ENCODE assay signal across 8 cellular contexts in genomic region chr3:155805802-155806618, GRCh38. TPM values are rescaled to one million over a fixed set of nuclear protein-coding genes. Genes with fewer than 3 reads are reported as not detected.
DNase-seq lines count a peak whose midpoint lies in the region; TF ChIP-seq lines count a peak whose summit lies in the region.

Gene C3orf33 (minus strand): TSS chr3:155806278. CDS start chr3:155806252, 26 bp downstream.

- no peaks in the 10 kb centered on the region for H3K9me2 ChIP-seq in GM23248 (ENCODE audit: insufficient read depth)
- H3K9me2 ChIP-seq in Karpas-422 (replicated peaks; ENCODE audit: insufficient read depth, low read length), result no peaks in the 10 kb centered on the region

- WGBS in GM23248 (ENCODE audit: low coverage in 1 of 2, low lambda C conversion rate in 2 of 2, missing lambda C conversion rate in 2 of 2), 2 experiments, result 1 to 2% methylated on average over 61 of the region's 61 CpGs
- 0 to 1% methylated on average over 6 to 61 of the region's 61 CpGs for WGBS in testis, 2 donors

- H3K9me3 ChIP-seq in ES-I3 (ENCODE audit: control insufficient read depth, insufficient read depth, low read length) (no peaks in the 10 kb centered on the region), GM23248 (ENCODE audit: low read depth) (no peaks in the 10 kb centered on the region), Karpas-422 (ENCODE audit: low read length) (no peaks in the 10 kb centered on the region), osteoblast (ENCODE audit: low read depth, low read length) (no peaks in the 10 kb centered on the region), testis (no peaks in the 10 kb centered on the region)

- H3K27me3 ChIP-seq in GM23248 (replicated peaks; ENCODE audit: insufficient read depth), result no peaks in the 10 kb centered on the region
- H3K27me3 ChIP-seq in Karpas-422 (ENCODE audit: low read length), result no peaks in the 10 kb centered on the region
- no peaks in the 10 kb centered on the region for H3K27me3 ChIP-seq in osteoblast (ENCODE audit: insufficient read depth, low read length)
- H3K27me3 ChIP-seq in testis, result no peaks in the 10 kb centered on the region

- peaks cover 25% of the 10 kb centered on the region for H3F3A ChIP-seq in GM23248 (ENCODE audit: insufficient read depth)

- H2AFZ ChIP-seq in GM23248 (peak within 1 kb of the TSS; percentile 93), Karpas-422 (ENCODE audit: low read length) (peak within 1 kb of the TSS; percentile 100), osteoblast (ENCODE audit: low read length) (peak within 1 kb of the TSS; percentile 95)

- peak within 1 kb of the TSS; percentile 33 for H3K27ac ChIP-seq in GM23248
- H3K27ac ChIP-seq in Karpas-422 (ENCODE audit: low read length), result peak within 1 kb of the TSS; percentile 56; the same call in 1 of the 2 replicates
- peak within 1 kb of the TSS; percentile 80 for H3K27ac ChIP-seq in osteoblast (ENCODE audit: low read depth, low read length)
- peak within 1 kb of the TSS; percentile 89 to 91 for H3K27ac ChIP-seq in testis

- peak within 1 kb of the TSS; percentile 86 for H3K4me3 ChIP-seq in GM23248
- peak within 1 kb of the TSS; percentile 100 for H3K4me3 ChIP-seq in Karpas-422 (ENCODE audit: low read length)
- peak within 1 kb of the TSS; percentile 97 for H3K4me3 ChIP-seq in osteoblast (ENCODE audit: insufficient read depth, low read length)
- H3K4me3 ChIP-seq in testis, result peak within 1 kb of the TSS; percentile 79 to 84

- TF ChIP-seq POLR2A in testis (IDR thresholded peaks at IDR 0.05), result no peak

- H3K9ac ChIP-seq in ES-I3 (ENCODE audit: low read depth, low read length) (peak within 1 kb of the TSS; percentile 80), GM23248 (peak within 1 kb of the TSS; percentile 84), Karpas-422 (ENCODE audit: low read length) (peak within 1 kb of the TSS; percentile 99)

- TF ChIP-seq CTCF in osteoblast (IDR thresholded peaks at IDR 0.05; ENCODE audit: extremely low read depth, low read depth, low read length) (peak; percentile 74), testis (IDR thresholded peaks at IDR 0.05) (peak; percentile 67 to 88 (median 75))

- intact Hi-C loops in testis (cut with DNase I; ENCODE audit: low total_unique reads), result no loop called here

- no peaks in the 10 kb centered on the region for H3K36me3 ChIP-seq in ES-I3 (ENCODE audit: insufficient read depth, low read length)
- H3K36me3 ChIP-seq in GM23248 (ENCODE audit: low read depth), result no peaks in the 10 kb centered on the region
- H3K36me3 ChIP-seq in Karpas-422 (ENCODE audit: insufficient read depth, low read length), result peaks cover 4% of the 10 kb centered on the region; the same call in 1 of the 2 replicates
- no peaks in the 10 kb centered on the region for H3K36me3 ChIP-seq in osteoblast (ENCODE audit: insufficient read depth, low read length)
- H3K36me3 ChIP-seq in testis (ENCODE audit: low read depth, missing control alignments), result no peaks in the 10 kb centered on the region

- H4K20me1 ChIP-seq in GM23248 (ENCODE audit: insufficient read depth) (no peaks in the 10 kb centered on the region), Karpas-422 (ENCODE audit: insufficient read depth, low read depth, low read length) (no peaks in the 10 kb centered on the region), osteoblast (ENCODE audit: insufficient read depth, low read length) (no peaks in the 10 kb centered on the region)

- no peaks in the 10 kb centered on the region for H3K4me1 ChIP-seq in ES-I3 (ENCODE audit: insufficient read depth, low read length)
- peaks cover 24% of the 10 kb centered on the region for H3K4me1 ChIP-seq in GM23248 (ENCODE audit: insufficient read depth)
- H3K4me1 ChIP-seq in Karpas-422 (ENCODE audit: low read length), result peaks cover 15% of the 10 kb centered on the region
- peaks cover 4% of the 10 kb centered on the region for H3K4me1 ChIP-seq in osteoblast (ENCODE audit: insufficient read depth, low read length)
- H3K4me1 ChIP-seq in testis, result no peaks in the 10 kb centered on the region

- H3K79me2 ChIP-seq in GM23248 (ENCODE audit: insufficient read depth) (no peaks in the 10 kb centered on the region), Karpas-422 (ENCODE audit: low read length) (peaks cover 4% of the 10 kb centered on the region; the same call in 1 of the 2 replicates), osteoblast (ENCODE audit: insufficient read depth, low read length) (no peaks in the 10 kb centered on the region)

- H3K4me2 ChIP-seq in GM23248 (ENCODE audit: unreplicated experiment) (peak within 1 kb of the TSS; percentile 83), Karpas-422 (ENCODE audit: low read depth, low read length, poor library complexity, severe bottlenecking) (peak within 1 kb of the TSS; percentile 99), osteoblast (ENCODE audit: insufficient read depth, low read length) (peak within 1 kb of the TSS; percentile 91)

- DNase-seq in GM23248 (peak; percentile 84), Karpas-422 (peak; percentile 90), SHP77 (lab: John Stamatoyannopoulos, UW) (peak; percentile 39 to 69), globus pallidus (ENCODE audit: low spot score) (peak; percentile 72), osteoblast (ENCODE audit: insufficient read length, low spot score, missing footprints) (peak; percentile 94), testis (peak; percentile 78)
- peak; percentile 54 for DNase-seq in activated gamma-delta T cell treated with anti-CD3 and anti-CD28 coated beads, Interleukin-2, amount 50 U/mL, for 16 hours (ENCODE audit: low read depth)

- in situ Hi-C loops in GM23248 (cut with MboI), result no loop called here

RNA-seq across cellular contexts. Expression of gene C3orf33, which starts in this region (rescaled TPM):
- 2.1 and 3.9 TPM in 2 replicates for total RNA-seq in GM23248 (2014; rRNA removed; shearing (Covaris generic))
- 4.6 and 4.7 TPM in 2 replicates for polyA plus RNA-seq in GM23248 (2016; fragmentation: Nextera tagmentation; extraction: Ambion mirVana)
- 4.0 and 5.1 TPM in 2 replicates for total RNA-seq in Karpas-422 (2014; rRNA removed; shearing (Covaris generic); ENCODE audit: low replicate concordance)
- total RNA-seq in osteoblast, result 2.5 and 4.7 TPM in 2 replicates
- 10 to 100 TPM in 1 of 2 donors, 1 to 10 TPM in 1; 9.3 to 11.9 TPM for total RNA-seq in testis
- 3.5 TPM for polyA plus RNA-seq in testis (ENCODE audit: insufficient read depth, low read depth, low replicate concordance)

Comparison
In these comparisons a context has a peak if more than half of its experiments do, and no peak if none do; other contexts are left out.
1. Peak in every context shown above with its lines: DNase-seq, H3K4me3 ChIP-seq and H3K27ac ChIP-seq.
2. H3K27ac ChIP-seq: peak in every context shown above with its lines; median percentile 90 in testis; 80 in osteoblast; 56 in Karpas-422; 33 in GM23248.